ENCODE assay signal across 1 cellular context in genomic region chr11:414333-414857, GRCh38.
TF ChIP-seq lines count a peak whose summit lies in the region.

No MANE protein-coding gene starts in this region.

TF ChIP-seq in IMR-90, 13 proteins besides CTCF, POLR2A, EP300 and RAD21:
- no peak for TF ChIP-seq ELK1 (IDR thresholded peaks at IDR 0.05; ENCODE audit: borderline replicate concordance, low read depth, low read length)
- no peak for TF ChIP-seq USF2 (IDR thresholded peaks at IDR 0.05; ENCODE audit: low read depth, low read length)
- TF ChIP-seq CEBPB (IDR thresholded peaks at IDR 0.05; ENCODE audit: low read depth, low read length), result no peak
- no peak for TF ChIP-seq RFX5 (IDR thresholded peaks at IDR 0.05; ENCODE audit: low read depth, low read length)
- no peak for TF ChIP-seq MAFK (IDR thresholded peaks at IDR 0.05; ENCODE audit: low read depth, low read length)
- TF ChIP-seq SMC3 (IDR thresholded peaks at IDR 0.05; ENCODE audit: low read depth, low read length), result no peak
- TF ChIP-seq MXI1 (IDR thresholded peaks at IDR 0.05; ENCODE audit: borderline replicate concordance, low read depth, low read length), result no peak
- TF ChIP-seq CHD1 (IDR thresholded peaks at IDR 0.05; ENCODE audit: low read depth, low read length), result no peak
- no peak for TF ChIP-seq MAZ (IDR thresholded peaks at IDR 0.05; ENCODE audit: borderline replicate concordance, low read depth, low read length)
- TF ChIP-seq BHLHE40 (IDR thresholded peaks at IDR 0.05; ENCODE audit: low read depth, low read length), result no peak
- TF ChIP-seq FOS (IDR thresholded peaks at IDR 0.05; ENCODE audit: low read depth, low read length), result no peak
- no peak for TF ChIP-seq RCOR1 (IDR thresholded peaks at IDR 0.05; ENCODE audit: insufficient replicate concordance, low read length)
- no peak for TF ChIP-seq NFE2L2 (IDR thresholded peaks at IDR 0.05; ENCODE audit: low read depth, low read length)
TF ChIP-seq in IMR-90: peak in this region for 0.
